In the genomic region with DNA sequence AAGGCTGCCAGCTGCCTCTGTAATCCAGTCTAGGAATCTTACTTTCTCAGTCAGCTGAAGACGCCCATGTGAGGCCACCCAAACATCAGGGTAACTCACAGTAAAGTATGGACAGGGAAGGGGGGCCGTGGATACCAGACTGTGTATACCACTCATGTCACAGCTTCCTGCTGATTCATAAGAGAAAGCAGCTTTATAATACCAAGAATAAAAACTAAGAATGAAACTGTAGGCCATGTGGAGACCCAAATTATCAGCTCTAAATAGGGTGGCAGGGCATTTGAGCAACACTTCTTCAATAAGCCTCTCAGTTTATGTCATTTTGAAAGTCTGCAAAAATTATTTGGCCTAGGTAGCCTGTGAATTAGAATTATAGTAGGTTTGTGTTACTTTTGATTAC, we compare ENCODE assay signal across 12 cellular contexts.
DNase-seq lines count a peak whose midpoint lies in the region; ATAC-seq, FAIRE-seq and TF ChIP-seq lines count a peak whose summit lies in the region.
"Had no signal": no experiment of that assay in that cellular context is flagged by ENCODE, and none has a peak within 500 bp of the region (broad histone marks: within the 10 kb centered on the region; RNA-seq: fewer than 3 reads in every experiment).

No MANE protein-coding gene starts in this region.

- dilution Hi-C loops in IMR-90 (cut with HindIII; ENCODE audit: low sequenced_read_pairs, unreplicated experiment), result no loop called here

- H3K4me1 ChIP-seq in IMR-90 (ENCODE audit: control insufficient read depth, insufficient read depth, low read length) (no peaks in the 10 kb centered on the region), HAP-1 (0 out of 2 replicates have a peak, but pooled peaks cover 2% of the 10 kb centered on the region), testis (no peaks in the 10 kb centered on the region)
- H3K4me1 ChIP-seq: heart right ventricle, upper lobe of left lung had no signal

- no peaks in the 10 kb centered on the region for H4K20me1 ChIP-seq in IMR-90 (ENCODE audit: insufficient read depth, low read length)

- DNase-seq in GM13977 (ENCODE audit: low spot score), result peak; percentile 77
- peak; percentile 41 for DNase-seq in GM19239 (ENCODE audit: insufficient read length, low spot score)
- peak; percentile 44 for DNase-seq in IMR-90
- DNase-seq in central memory CD4-positive, alpha-beta T cell, result no peak
- DNase-seq in HAP-1 (ENCODE audit: low spot score in 2 of 2), result no peak
- no peak for DNase-seq in endothelial cell (ENCODE audit: low spot score)
- DNase-seq in testis, result no peak
- DNase-seq: CD8-positive, alpha-beta memory T cell; heart right ventricle; upper lobe of left lung had no signal

- no peaks in the 10 kb centered on the region for H3K27me3 Mint-ChIP-seq in endothelial cell (ENCODE audit: unreplicated experiment)

- H3K4ac ChIP-seq in IMR-90 (ENCODE audit: low read depth, low read length), result no peak overlapping the region

- H4K91ac ChIP-seq in IMR-90 (ENCODE audit: insufficient read depth, low read depth, low read length), result no peak overlapping the region

- no peak for TF ChIP-seq RAD21 in IMR-90 (IDR thresholded peaks at IDR 0.05; ENCODE audit: low read length)

- H3K14ac ChIP-seq in IMR-90 (replicated peaks; ENCODE audit: low read depth, low read length), result no peak overlapping the region

- H4K5ac ChIP-seq in IMR-90 (ENCODE audit: low read depth, low read length), result no peak overlapping the region

- H3K56ac ChIP-seq in IMR-90 (ENCODE audit: extremely low read depth, insufficient read depth, low read length), result no peak overlapping the region

- no peak overlapping the region for H3K27ac ChIP-seq in IMR-90 (ENCODE audit: insufficient read depth, low read length)
- H3K27ac ChIP-seq in testis, result no peak overlapping the region
- H3K27ac ChIP-seq: heart right ventricle, upper lobe of left lung had no signal

- no peak overlapping the region for H3K4me3 ChIP-seq in IMR-90 (ENCODE audit: insufficient read depth, low read depth, low read length)
- no peak overlapping the region for H3K4me3 ChIP-seq in HAP-1
- no peak overlapping the region for H3K4me3 ChIP-seq in testis
- H3K4me3 ChIP-seq: heart right ventricle, upper lobe of left lung had no signal

- H3K9me3 ChIP-seq in IMR-90 (ENCODE audit: control insufficient read depth, insufficient read depth, low read length) (no peaks in the 10 kb centered on the region), HAP-1 (no peaks in the 10 kb centered on the region), testis (no peaks in the 10 kb centered on the region)
- H3K9me3 ChIP-seq: heart right ventricle, upper lobe of left lung had no signal

- H3K23ac ChIP-seq in IMR-90 (ENCODE audit: low read depth, low read length), result no peak overlapping the region

- H3K27ac Mint-ChIP-seq in endothelial cell (ENCODE audit: unreplicated experiment), result no peak overlapping the region
- H3K27ac Mint-ChIP-seq: CD8-positive, alpha-beta memory T cell had no signal

- H3K4me3 Mint-ChIP-seq in endothelial cell (ENCODE audit: unreplicated experiment), result no peak overlapping the region
- H3K4me3 Mint-ChIP-seq: CD8-positive, alpha-beta memory T cell had no signal

- no peak overlapping the region for H3K9ac ChIP-seq in IMR-90 (ENCODE audit: low read depth, low read length)

- H2BK15ac ChIP-seq in IMR-90 (ENCODE audit: low read depth, low read length), result no peak overlapping the region

- H3K27me3 ChIP-seq in IMR-90 (ENCODE audit: control insufficient read depth, insufficient read depth, low read length) (no peaks in the 10 kb centered on the region), HAP-1 (ENCODE audit: low read depth) (no peaks in the 10 kb centered on the region), testis (no peaks in the 10 kb centered on the region)
- H3K27me3 ChIP-seq: heart right ventricle, upper lobe of left lung had no signal

- POLR2A ChIA-PET in IMR-90 (lab: Charles Lee; ENCODE audit: unreplicated experiment), result interaction anchor here (0.5 kb wide), 1 partner anchor 163 kb away, joined by 5 read pairs; no protein-coding TSS in a partner anchor

- in situ Hi-C loops in GM13977 (cut with MboI; ENCODE audit: low pct_unique_long_range_greater_than_20kb, low sequenced_read_pairs, unreplicated experiment), result no loop called here
- in situ Hi-C loops in IMR-90 (cut with MboI; ENCODE audit: low sequenced_read_pairs), result no loop called here
- in situ Hi-C loops in HAP-1 (cut with MboI; ENCODE audit: low sequenced_read_pairs), result no loop called here

- CTCF ChIA-PET in IMR-90 (lab: Yijun Ruan, JAX), result no interaction called here

- FAIRE-seq in GM19239 (lab: Jason Lieb, UNC), result no peak

- peaks cover 5% of the 10 kb centered on the region for H3K36me3 Mint-ChIP-seq in endothelial cell (ENCODE audit: low read depth, unreplicated experiment)

- no peak overlapping the region for H2BK20ac ChIP-seq in IMR-90 (ENCODE audit: low read depth, low read length)

- 0 out of 2 replicates have a peak, but pooled peaks cover 2% of the 10 kb centered on the region for H3K9me1 ChIP-seq in IMR-90 (ENCODE audit: insufficient read depth, low read length)

- peaks cover 4% of the 10 kb centered on the region for H3K4me1 Mint-ChIP-seq in endothelial cell (ENCODE audit: unreplicated experiment)

- BruUV-seq in IMR-90 (replicated peaks; lab: Mats Ljungman, UMichigan), result no TSS peak

- H3K4me2 ChIP-seq in IMR-90 (ENCODE audit: low read depth, low read length), result no peak overlapping the region

- ATAC-seq in HG02852 (IDR thresholded peaks at IDR 0.05; ENCODE audit: unreplicated experiment), result peak; percentile 99
- ATAC-seq in IMR-90 (ENCODE audit: low read depth), result no peak; the same call in 1 of the 2 replicates
- ATAC-seq: heart right ventricle, Panc1 had no signal

- H4K8ac ChIP-seq in IMR-90 (ENCODE audit: low read depth in 2 of 2, low read length in 2 of 2), result no peak overlapping the region

- H3K79me1 ChIP-seq in IMR-90 (ENCODE audit: low read depth in 1 of 2, low read length in 2 of 2), result no peaks in the 10 kb centered on the region

- TF ChIP-seq POLR2A in IMR-90 (IDR thresholded peaks at IDR 0.05; ENCODE audit: low read depth, low read length) (no peak), testis (IDR thresholded peaks at IDR 0.05) (no peak)

- H3K9me3 Mint-ChIP-seq in endothelial cell (ENCODE audit: unreplicated experiment), result no peaks in the 10 kb centered on the region
- H3K9me3 Mint-ChIP-seq: CD8-positive, alpha-beta memory T cell had no signal

- no peak overlapping the region for H2AK9ac ChIP-seq in IMR-90 (replicated peaks; ENCODE audit: low read depth, low read length, poor library complexity)

- H2BK5ac ChIP-seq in IMR-90 (ENCODE audit: low read depth, low read length, poor library complexity, severe bottlenecking), result no peak overlapping the region

- no peak overlapping the region for H3K18ac ChIP-seq in IMR-90 (ENCODE audit: low read depth, low read length)

- H3K36me3 ChIP-seq in IMR-90 (ENCODE audit: control insufficient read depth, insufficient read depth, low read length), result peaks cover 12% of the 10 kb centered on the region
- H3K36me3 ChIP-seq in HAP-1 (replicated peaks), result 0 out of 2 replicates have a peak, but pooled peaks cover 2% of the 10 kb centered on the region
- no peaks in the 10 kb centered on the region for H3K36me3 ChIP-seq in testis (ENCODE audit: low read depth, missing control alignments)

- no peak overlapping the region for H2AK5ac ChIP-seq in IMR-90 (ENCODE audit: low read depth, low read length)

- intact Hi-C loops in IMR-90 (cut with micrococcal nuclease), result no loop called here
- intact Hi-C loops in testis (cut with DNase I; ENCODE audit: low total_unique reads), result no loop called here

- H2BK120ac ChIP-seq in IMR-90 (ENCODE audit: low read depth, low read length), result no peak overlapping the region

- no peak for TF ChIP-seq CTCF in GM13977 (IDR thresholded peaks at IDR 0.05; ENCODE audit: extremely low read depth, insufficient read depth, missing control alignments)
- no peak for TF ChIP-seq CTCF in IMR-90 (conservative IDR thresholded peaks at IDR 0.05; ENCODE audit: low read depth, low read length)
- TF ChIP-seq CTCF in endothelial cell (IDR thresholded peaks at IDR 0.05; ENCODE audit: unreplicated experiment), result no peak
- no peak for TF ChIP-seq CTCF in testis (IDR thresholded peaks at IDR 0.05)

- no CpG with 5 or more reads among the region's 2 CpGs for WGBS in IMR-90 (ENCODE audit: extremely low coverage in 2 of 2, insufficient read length in 1 of 2), 2 experiments
- 96 to 97% methylated on average over 2 of the region's 2 CpGs for WGBS in testis, 2 donors

- H2AFZ ChIP-seq in IMR-90 (replicated peaks; ENCODE audit: low read length, poor library complexity), result no peak overlapping the region

TF ChIP-seq in IMR-90, 13 proteins besides CTCF, POLR2A, EP300 and RAD21:
- TF ChIP-seq NFE2L2 (IDR thresholded peaks at IDR 0.05; ENCODE audit: low read depth, low read length) (no peak), SMC3 (IDR thresholded peaks at IDR 0.05; ENCODE audit: low read depth, low read length) (no peak), CHD1 (IDR thresholded peaks at IDR 0.05; ENCODE audit: low read depth, low read length) (no peak), CEBPB (IDR thresholded peaks at IDR 0.05; ENCODE audit: low read depth, low read length) (no peak), MXI1 (IDR thresholded peaks at IDR 0.05; ENCODE audit: borderline replicate concordance, low read depth, low read length) (no peak)
- TF ChIP-seq, protein P1, sequence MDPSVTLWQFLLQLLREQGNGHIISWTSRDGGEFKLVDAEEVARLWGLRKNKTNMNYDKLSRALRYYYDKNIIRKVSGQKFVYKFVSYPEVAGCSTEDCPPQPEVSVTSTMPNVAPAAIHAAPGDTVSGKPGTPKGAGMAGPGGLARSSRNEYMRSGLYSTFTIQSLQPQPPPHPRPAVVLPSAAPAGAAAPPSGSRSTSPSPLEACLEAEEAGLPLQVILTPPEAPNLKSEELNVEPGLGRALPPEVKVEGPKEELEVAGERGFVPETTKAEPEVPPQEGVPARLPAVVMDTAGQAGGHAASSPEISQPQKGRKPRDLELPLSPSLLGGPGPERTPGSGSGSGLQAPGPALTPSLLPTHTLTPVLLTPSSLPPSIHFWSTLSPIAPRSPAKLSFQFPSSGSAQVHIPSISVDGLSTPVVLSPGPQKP (IDR thresholded peaks at IDR 0.05; ENCODE audit: borderline replicate concordance, low read depth, low read length), result no peak

Comparison
In these comparisons a context has a peak if more than half of its experiments do, and no peak if none do; other contexts are left out.
1. DNase-seq: peak in GM13977 (single experiment), GM19239 (single experiment) and IMR-90 (single experiment); none in central memory CD4-positive, alpha-beta T cell (single experiment), HAP-1 (0 of 2), endothelial cell (single experiment) and testis (single experiment).